ENCODE assay signal across 19 cellular contexts in the genomic region with DNA sequence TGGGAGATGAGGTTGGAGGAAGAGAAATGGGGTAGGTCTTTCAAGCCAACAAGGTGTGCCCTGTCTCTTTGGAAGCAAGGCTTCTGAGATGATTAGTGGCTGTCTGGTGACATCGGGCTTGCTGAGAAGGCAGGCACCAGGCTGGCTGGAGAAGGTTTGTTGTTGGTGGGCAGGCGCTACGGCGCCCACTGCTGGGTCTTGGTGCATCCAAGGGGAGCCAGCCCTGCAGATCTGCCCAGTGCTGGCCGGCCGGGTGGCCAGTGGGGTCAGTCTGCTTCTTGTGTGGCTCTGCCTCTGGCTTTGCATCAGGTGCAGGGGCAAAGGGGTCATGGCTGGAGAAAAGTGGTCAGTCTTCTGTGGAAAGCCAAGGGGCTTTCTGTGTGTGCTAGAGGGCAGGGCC.
"Had no signal": no experiment of that assay in that cellular context is flagged by ENCODE, and none has a peak within 500 bp of the region (broad histone marks: within the 10 kb centered on the region; RNA-seq: fewer than 3 reads in every experiment).

No MANE protein-coding gene starts in this region.

- H3K4me3 Mint-ChIP-seq: effector memory CD8-positive, alpha-beta T cell; immature natural killer cell; memory B cell; neural crest cell; stimulated activated naive CD8-positive, alpha-beta T cell treated with anti-CD3 and anti-CD28 coated beads, Interleukin-15, Interleukin-2, amounts not matched to agents 100 ng/mL and 50 ng/mL, for 24 hours had no signal

- H3K27me3 ChIP-seq: adrenal gland, sigmoid colon, testis had no signal

- H3K9me3 Mint-ChIP-seq: activated T-helper 2 cell treated with anti-CD3 and anti-CD28 coated beads, Interferon-gamma antibody, Interleukin-2, Interleukin-4, amounts not matched to agents 10 μg/mL and 5 μg/mL and 100 μg/mL, durations not matched to agents 14 hours and 24 hours and 36 hours; effector memory CD8-positive, alpha-beta T cell; immature natural killer cell; memory B cell; neural crest cell; stimulated activated naive CD8-positive, alpha-beta T cell treated with anti-CD3 and anti-CD28 coated beads, Interleukin-15, Interleukin-2, amounts not matched to agents 100 ng/mL and 50 ng/mL, for 24 hours had no signal

- ATAC-seq: activated CD4-positive, CD25-positive, alpha-beta regulatory T cell treated with anti-CD3 and anti-CD28 coated beads, Interleukin-2, amount 50 U/mL, for 24 hours; effector memory CD8-positive, alpha-beta T cell had no signal

- H3K4me3 ChIP-seq: adrenal gland, coronary artery, sigmoid colon, testis had no signal

- H3K4me1 ChIP-seq: adrenal gland, sigmoid colon, testis had no signal

- H3K4me1 Mint-ChIP-seq: immature natural killer cell had no signal

- H3K27ac ChIP-seq: adrenal gland, testis had no signal

- H3K9me3 ChIP-seq: adrenal gland, sigmoid colon, testis had no signal

- H3K27ac Mint-ChIP-seq: activated T-helper 2 cell treated with anti-CD3 and anti-CD28 coated beads, Interferon-gamma antibody, Interleukin-2, Interleukin-4, amounts not matched to agents 10 μg/mL and 5 μg/mL and 100 μg/mL, durations not matched to agents 14 hours and 24 hours and 36 hours; effector memory CD8-positive, alpha-beta T cell; immature natural killer cell; memory B cell; stimulated activated naive CD8-positive, alpha-beta T cell treated with anti-CD3 and anti-CD28 coated beads, Interleukin-15, Interleukin-2, amounts not matched to agents 100 ng/mL and 50 ng/mL, for 24 hours had no signal

- DNase-seq: activated naive CD4-positive, alpha-beta T cell treated with anti-CD3 and anti-CD28 coated beads, Interleukin-2, amount 50 U/mL, for 16 hours; caudate nucleus; effector memory CD8-positive, alpha-beta T cell; erythroblast; immature natural killer cell; left colon; posterior cingulate gyrus; sigmoid colon; stimulated activated CD4-positive, alpha-beta T cell treated with anti-CD3 and anti-CD28 coated beads, Interleukin-4, amount 100 ng/mL, for 1 hour; stimulated activated CD8-positive, alpha-beta memory T cell treated with anti-CD3 and anti-CD28 coated beads, Interleukin-4, amount 100 ng/mL, for 48 hours; T-helper 2 cell; testis had no signal

- H3K36me3 Mint-ChIP-seq: immature natural killer cell, memory B cell had no signal

- H3K36me3 ChIP-seq: adrenal gland, sigmoid colon had no signal
